In genomic region chr3:52046186-52046913, GRCh38 we compare ENCODE assay signal across 1 cellular context.
TF ChIP-seq lines count a peak whose summit lies in the region.

No MANE protein-coding gene starts in this region.

TF ChIP-seq in GM23338, 12 proteins besides CTCF, POLR2A, EP300 and RAD21 (continued from another document):
- TF ChIP-seq REST (IDR thresholded peaks at IDR 0.05; ENCODE audit: unreplicated experiment) (no peak), CREB1 (CRISPR knock-in tag; IDR thresholded peaks at IDR 0.05; ENCODE audit: low read depth) (no peak), ZNF114 (CRISPR knock-in tag; IDR thresholded peaks at IDR 0.05) (no peak), NANOG (IDR thresholded peaks at IDR 0.05; ENCODE audit: borderline replicate concordance) (no peak)
